Comparison of ENCODE assay signal across 1 cellular context in the genomic region with DNA sequence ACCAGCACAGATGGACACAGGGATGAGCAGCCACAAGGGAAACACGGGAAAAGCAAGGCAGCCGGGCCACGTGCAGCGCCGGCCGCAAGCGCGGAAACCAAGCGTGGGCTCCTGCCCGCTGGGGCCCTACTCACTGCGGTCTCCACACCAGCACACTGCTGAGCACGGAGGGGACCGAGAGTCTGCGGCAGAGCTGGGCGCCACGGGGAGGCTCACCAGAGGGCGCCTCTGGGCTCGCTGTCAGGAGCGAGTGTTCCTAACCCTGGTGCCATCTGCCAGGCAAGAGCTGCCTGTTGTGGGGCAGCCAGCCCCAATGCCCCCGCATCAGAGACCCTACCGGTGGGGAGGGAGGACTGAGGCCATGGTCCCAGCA.
TF ChIP-seq lines count a peak whose summit lies in the region.

No MANE protein-coding gene starts in this region.

TF ChIP-seq in GM23338, 12 proteins besides CTCF, POLR2A, EP300 and RAD21 (continued from another document):
- TF ChIP-seq, protein P1, sequence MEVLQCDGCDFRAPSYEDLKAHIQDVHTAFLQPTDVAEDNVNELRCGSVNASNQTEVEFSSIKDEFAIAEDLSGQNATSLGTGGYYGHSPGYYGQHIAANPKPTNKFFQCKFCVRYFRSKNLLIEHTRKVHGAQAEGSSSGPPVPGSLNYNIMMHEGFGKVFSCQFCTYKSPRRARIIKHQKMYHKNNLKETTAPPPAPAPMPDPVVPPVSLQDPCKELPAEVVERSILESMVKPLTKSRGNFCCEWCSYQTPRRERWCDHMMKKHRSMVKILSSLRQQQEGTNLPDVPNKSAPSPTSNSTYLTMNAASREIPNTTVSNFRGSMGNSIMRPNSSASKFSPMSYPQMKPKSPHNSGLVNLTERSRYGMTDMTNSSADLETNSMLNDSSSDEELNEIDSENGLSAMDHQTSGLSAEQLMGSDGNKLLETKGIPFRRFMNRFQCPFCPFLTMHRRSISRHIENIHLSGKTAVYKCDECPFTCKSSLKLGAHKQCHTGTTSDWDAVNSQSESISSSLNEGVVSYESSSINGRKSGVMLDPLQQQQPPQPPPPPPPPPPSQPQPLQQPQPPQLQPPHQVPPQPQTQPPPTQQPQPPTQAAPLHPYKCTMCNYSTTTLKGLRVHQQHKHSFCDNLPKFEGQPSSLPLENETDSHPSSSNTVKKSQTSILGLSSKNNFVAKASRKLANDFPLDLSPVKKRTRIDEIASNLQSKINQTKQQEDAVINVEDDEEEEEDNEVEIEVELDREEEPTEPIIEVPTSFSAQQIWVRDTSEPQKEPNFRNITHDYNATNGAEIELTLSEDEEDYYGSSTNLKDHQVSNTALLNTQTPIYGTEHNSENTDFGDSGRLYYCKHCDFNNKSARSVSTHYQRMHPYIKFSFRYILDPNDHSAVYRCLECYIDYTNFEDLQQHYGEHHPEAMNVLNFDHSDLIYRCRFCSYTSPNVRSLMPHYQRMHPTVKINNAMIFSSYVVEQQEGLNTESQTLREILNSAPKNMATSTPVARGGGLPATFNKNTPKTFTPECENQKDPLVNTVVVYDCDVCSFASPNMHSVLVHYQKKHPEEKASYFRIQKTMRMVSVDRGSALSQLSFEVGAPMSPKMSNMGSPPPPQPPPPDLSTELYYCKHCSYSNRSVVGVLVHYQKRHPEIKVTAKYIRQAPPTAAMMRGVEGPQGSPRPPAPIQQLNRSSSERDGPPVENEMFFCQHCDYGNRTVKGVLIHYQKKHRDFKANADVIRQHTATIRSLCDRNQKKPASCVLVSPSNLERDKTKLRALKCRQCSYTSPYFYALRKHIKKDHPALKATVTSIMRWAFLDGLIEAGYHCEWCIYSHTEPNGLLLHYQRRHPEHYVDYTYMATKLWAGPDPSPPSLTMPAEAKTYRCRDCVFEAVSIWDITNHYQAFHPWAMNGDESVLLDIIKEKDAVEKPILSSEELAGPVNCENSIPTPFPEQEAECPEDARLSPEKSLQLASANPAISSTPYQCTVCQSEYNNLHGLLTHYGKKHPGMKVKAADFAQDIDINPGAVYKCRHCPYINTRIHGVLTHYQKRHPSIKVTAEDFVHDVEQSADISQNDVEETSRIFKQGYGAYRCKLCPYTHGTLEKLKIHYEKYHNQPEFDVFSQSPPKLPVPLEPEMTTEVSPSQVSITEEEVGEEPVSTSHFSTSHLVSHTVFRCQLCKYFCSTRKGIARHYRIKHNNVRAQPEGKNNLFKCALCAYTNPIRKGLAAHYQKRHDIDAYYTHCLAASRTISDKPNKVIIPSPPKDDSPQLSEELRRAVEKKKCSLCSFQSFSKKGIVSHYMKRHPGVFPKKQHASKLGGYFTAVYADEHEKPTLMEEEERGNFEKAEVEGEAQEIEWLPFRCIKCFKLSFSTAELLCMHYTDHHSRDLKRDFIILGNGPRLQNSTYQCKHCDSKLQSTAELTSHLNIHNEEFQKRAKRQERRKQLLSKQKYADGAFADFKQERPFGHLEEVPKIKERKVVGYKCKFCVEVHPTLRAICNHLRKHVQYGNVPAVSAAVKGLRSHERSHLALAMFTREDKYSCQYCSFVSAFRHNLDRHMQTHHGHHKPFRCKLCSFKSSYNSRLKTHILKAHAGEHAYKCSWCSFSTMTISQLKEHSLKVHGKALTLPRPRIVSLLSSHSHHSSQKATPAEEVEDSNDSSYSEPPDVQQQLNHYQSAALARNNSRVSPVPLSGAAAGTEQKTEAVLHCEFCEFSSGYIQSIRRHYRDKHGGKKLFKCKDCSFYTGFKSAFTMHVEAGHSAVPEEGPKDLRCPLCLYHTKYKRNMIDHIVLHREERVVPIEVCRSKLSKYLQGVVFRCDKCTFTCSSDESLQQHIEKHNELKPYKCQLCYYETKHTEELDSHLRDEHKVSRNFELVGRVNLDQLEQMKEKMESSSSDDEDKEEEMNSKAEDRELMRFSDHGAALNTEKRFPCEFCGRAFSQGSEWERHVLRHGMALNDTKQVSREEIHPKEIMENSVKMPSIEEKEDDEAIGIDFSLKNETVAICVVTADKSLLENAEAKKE (CRISPR knock-in tag; IDR thresholded peaks at IDR 0.05) = no peak
- TF ChIP-seq CREB1 (CRISPR knock-in tag; IDR thresholded peaks at IDR 0.05; ENCODE audit: low read depth) (no peak), EZH2 (IDR thresholded peaks at IDR 0.05; ENCODE audit: low read depth, unreplicated experiment) (no peak), REST (IDR thresholded peaks at IDR 0.05; ENCODE audit: unreplicated experiment) (no peak)
TF ChIP-seq in GM23338: peak in this region for 0.
